10 cellular contexts compared by ENCODE assay signal in the genomic region with DNA sequence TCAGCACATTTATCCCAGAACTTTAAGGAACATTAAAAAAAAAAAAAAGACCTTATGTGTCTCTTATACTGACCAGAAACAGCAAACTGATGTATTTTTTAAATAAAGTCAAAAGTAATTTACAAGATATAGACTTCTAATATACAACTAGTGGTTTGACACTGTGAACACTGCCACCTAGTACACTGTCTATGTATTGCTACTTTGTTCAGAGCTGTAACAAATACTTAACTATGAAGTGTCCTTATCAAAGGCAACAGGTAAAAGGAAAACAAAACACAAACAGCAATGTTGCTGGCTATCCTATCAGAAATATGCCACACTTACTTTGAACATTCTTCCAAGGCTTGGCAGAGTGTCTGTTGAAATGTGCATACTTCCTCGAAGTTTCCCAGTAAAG.
DNase-seq lines count a peak whose midpoint lies in the region; TF ChIP-seq lines count a peak whose summit lies in the region.
"Had no signal": no experiment of that assay in that cellular context is flagged by ENCODE, and none has a peak within 500 bp of the region (broad histone marks: within the 10 kb centered on the region; RNA-seq: fewer than 3 reads in every experiment).

No MANE protein-coding gene starts in this region.

- H3K4me3 ChIP-seq in AG10803 (ENCODE audit: low read length) (no peak overlapping the region), foreskin fibroblast (ENCODE audit: low read depth in 1 of 2, low read length in 2 of 2) (no peak overlapping the region)

- in situ Hi-C loops in GM13976 (cut with MboI; ENCODE audit: low sequenced_read_pairs, unreplicated experiment) = no loop called here

- DNase-seq in AG10803 (ENCODE audit: low read depth) (no peak), GM13976 (ENCODE audit: low spot score) (no peak), NCI-H82 (lab: John Stamatoyannopoulos, UW) (peak; percentile 45), foreskin fibroblast (peak in 1 of 2 donors; percentile 24), occipital lobe (lab: John Stamatoyannopoulos, UW) (no peak), posterior vena cava (ENCODE audit: low spot score) (no peak), GM10266 (ENCODE audit: extremely low spot score) (no peak), COLO829 (ENCODE audit: low spot score) (no peak)
- DNase-seq: naive B cell, NCI-H748 treated with DMSO at 0.1 percent for 48 hours had no signal

- intact Hi-C loops in posterior vena cava (cut with DNase I) = loop anchor here in 1 of 2 donors (2.0 kb wide), 1 partner anchor 58 kb away; no protein-coding TSS in a partner anchor

- TF ChIP-seq CTCF in AG10803 (conservative IDR thresholded peaks at IDR 0.05; ENCODE audit: low read length) (peak; percentile 55), GM13976 (IDR thresholded peaks at IDR 0.05; ENCODE audit: borderline replicate concordance, control extremely low read depth, extremely low read depth, insufficient read depth, missing control alignments) (peak; percentile 21), foreskin fibroblast (IDR thresholded peaks at IDR 0.05; ENCODE audit: low read depth, low read length) (peak; percentile 32), GM10266 (IDR thresholded peaks at IDR 0.05; ENCODE audit: control insufficient read depth, insufficient read depth, low read depth, missing control alignments) (no peak)
